ENCODE assay signal across 8 cellular contexts in the genomic region with DNA sequence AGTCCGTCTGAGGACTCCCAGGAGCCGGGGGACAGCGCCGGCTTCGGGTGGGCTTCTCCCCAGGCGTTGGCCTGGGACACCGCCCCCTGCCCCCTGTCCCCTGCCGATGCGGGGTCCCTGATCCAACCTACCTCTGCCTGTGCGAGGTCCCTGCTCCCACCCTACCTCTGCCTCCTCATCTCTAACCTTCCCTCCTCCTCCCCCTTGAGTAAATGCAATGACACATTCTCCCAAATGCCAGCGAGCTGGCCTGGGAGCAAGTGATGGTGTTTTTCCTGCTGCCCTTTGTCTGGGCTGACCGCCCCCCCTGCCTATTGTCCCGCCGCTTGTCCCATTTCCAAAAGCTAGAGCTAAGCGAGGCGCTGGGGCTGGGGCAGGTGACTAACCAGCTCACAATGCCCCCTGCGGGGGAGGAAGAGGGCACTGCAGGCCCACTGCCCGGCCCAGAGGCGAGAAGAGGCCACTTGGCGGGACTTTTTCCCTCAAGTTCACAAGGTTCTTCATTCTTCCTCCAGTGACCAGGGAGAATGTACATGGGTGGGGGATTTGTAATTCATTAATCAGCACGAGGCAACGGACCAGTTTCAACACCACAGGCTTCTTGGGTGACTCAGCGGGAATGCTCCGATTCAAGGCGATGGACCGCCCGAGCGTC. TPM values are rescaled to one million over a fixed set of nuclear protein-coding genes. Genes with fewer than 3 reads are reported as not detected.
A peak's percentile ranks its signal among the peaks of the same experiment; 100 is the strongest.
DNase-seq lines count a peak whose midpoint lies in the region; ATAC-seq lines count a peak whose summit lies in the region.

No MANE protein-coding gene starts in this region.

- ATAC-seq in left colon, result peak; percentile 61

- intact Hi-C loops in left colon (cut with DNase I, micrococcal nuclease), result no loop called here

- DNase-seq in EH (ENCODE audit: low read depth) (peak; percentile 99), HS-27A (ENCODE audit: low read depth) (peak; percentile 99), T-helper 1 cell (peak in 4 of 5 donors; percentile 41 to 58 (median 42)), dedifferentiated amniotic fluid mesenchymal stem cell (ENCODE audit: extremely low spot score) (peak; percentile 77), left colon (peak; percentile 82 to 86), putamen (ENCODE audit: low spot score) (no peak), Ammon's horn (ENCODE audit: low spot score) (no peak)
- peak; percentile 61 for DNase-seq in stimulated activated CD8-positive, alpha-beta memory T cell treated with anti-CD3 and anti-CD28 coated beads, Interleukin-4, amount 100 ng/mL, for 48 hours

RNA-seq across cellular contexts. Expression of gene CLCF1, which starts 0.6 kb away (rescaled TPM):
- 1 to 10 TPM; 2.2 to 2.4 TPM for total RNA-seq in left colon

RNA-seq across cellular contexts. Expression of gene RAD9A, which starts 17.7 kb away (rescaled TPM):
- total RNA-seq in left colon, result 10 to 100 TPM; 27.4 to 40.6 TPM

RNA-seq across cellular contexts. Expression of gene POLD4, which starts 20.7 kb away (rescaled TPM):
- total RNA-seq in left colon, result 100 to 1,000 TPM; 237 to 262 TPM

RNA-seq across cellular contexts. Expression of gene PPP1CA, which starts 27.6 kb away (rescaled TPM):
- total RNA-seq in left colon, result 100 to 1,000 TPM; 214 to 243 TPM

RNA-seq across cellular contexts. Expression of gene TBC1D10C, which starts 29.8 kb away (rescaled TPM):
- 1 to 10 TPM; 3.0 to 4.2 TPM for total RNA-seq in left colon

Comparison
In these comparisons a context has a peak if more than half of its experiments do, and no peak if none do; other contexts are left out.
1. DNase-seq: peak in EH (single experiment), HS-27A (single experiment), T-helper 1 cell (4 of 5), dedifferentiated amniotic fluid mesenchymal stem cell (single experiment), left colon (2 of 2) and stimulated activated CD8-positive, alpha-beta memory T cell treated with anti-CD3 and anti-CD28 coated beads, Interleukin-4, amount 100 ng/mL, for 48 hours (single experiment); none in putamen (single experiment) and Ammon's horn (single experiment).